ENCODE assay signal across 8 cellular contexts in the genomic region with DNA sequence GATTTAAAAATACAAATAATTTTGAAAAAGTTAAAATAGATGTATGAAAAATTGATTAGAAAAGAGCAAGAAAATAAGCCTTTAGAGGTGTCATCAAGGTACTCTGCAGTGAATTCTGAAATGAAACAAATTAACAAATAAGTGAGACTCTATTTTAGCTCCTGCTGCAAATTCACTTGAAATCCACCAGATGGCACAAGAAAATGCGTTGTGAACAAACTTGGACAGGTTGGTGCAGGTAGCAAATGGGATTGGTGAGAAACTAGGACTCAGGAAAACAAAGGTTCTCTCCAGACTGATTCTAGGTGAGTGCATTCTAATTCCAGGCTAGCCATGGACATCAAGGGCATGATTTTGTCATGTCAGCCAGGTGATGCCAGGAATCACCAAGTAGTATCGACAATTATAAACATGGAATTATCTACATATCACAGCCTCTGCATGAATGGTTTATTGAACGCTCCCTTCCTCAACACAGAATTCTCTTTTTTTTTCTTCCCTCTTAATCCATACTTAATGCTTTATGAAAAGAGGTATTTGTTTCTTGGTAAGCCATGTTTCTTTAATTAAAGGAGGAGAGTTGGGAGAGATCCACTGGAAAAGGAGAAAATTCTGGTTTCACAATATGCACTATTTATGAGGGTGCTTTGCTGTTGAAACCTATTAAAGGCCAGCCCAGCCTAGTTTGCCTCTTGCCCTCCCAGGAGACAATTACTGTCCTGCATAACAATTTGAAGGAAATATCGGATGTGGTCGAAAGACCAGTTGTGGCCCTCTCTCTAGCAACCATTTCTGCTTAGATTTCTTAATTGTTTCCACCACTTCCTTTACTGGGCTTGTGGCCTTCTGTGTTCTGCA.
DNase-seq lines count a peak whose midpoint lies in the region; ATAC-seq and TF ChIP-seq lines count a peak whose summit lies in the region.

No MANE protein-coding gene starts in this region.

- H3K4me2 ChIP-seq in SK-N-SH (no peak overlapping the region), smooth muscle cell (no peak overlapping the region)

- no peak for ATAC-seq in GM19023 (IDR thresholded peaks at IDR 0.05; ENCODE audit: unreplicated experiment)
- ATAC-seq in GM18498 (IDR thresholded peaks at IDR 0.05; ENCODE audit: unreplicated experiment) = no peak
- ATAC-seq in HG02973 (IDR thresholded peaks at IDR 0.05; ENCODE audit: unreplicated experiment) = no peak

- H3K4me1 Mint-ChIP-seq in Calu3 (ENCODE audit: low read depth, unreplicated experiment) (no peaks in the 10 kb centered on the region), HFFc6 (ENCODE audit: low read depth) (peaks cover 6% of the 10 kb centered on the region)

- H3K27me3 Mint-ChIP-seq in Calu3 (ENCODE audit: unreplicated experiment) = no peaks in the 10 kb centered on the region
- no peaks in the 10 kb centered on the region; the same call in none of the 2 replicates for H3K27me3 Mint-ChIP-seq in HFFc6 (ENCODE audit: insufficient read depth)

- no TSS peak for BruUV-seq in Calu3 (replicated peaks; lab: Mats Ljungman, UMichigan)

- no peak overlapping the region for H3K4me3 ChIP-seq in SK-N-SH (ENCODE audit: low read depth in 2 of 2, low read length in 1 of 2)
- no peak overlapping the region for H3K4me3 ChIP-seq in smooth muscle cell

- intact Hi-C loops in Calu3 (cut with micrococcal nuclease; ENCODE audit: unreplicated experiment) = loop anchor here (2.0 to 5.0 kb wide), 6 partner anchors 55 to 665 kb away; partner anchors contain the start of gene EGR2

- H3K4me3 Mint-ChIP-seq in Calu3 (ENCODE audit: low read depth, unreplicated experiment) (no peak overlapping the region), HFFc6 (no peak overlapping the region)

- H3K36me3 ChIP-seq in SK-N-SH (replicated peaks in 1 of 2; ENCODE audit: control insufficient read depth in 1 of 2, insufficient read depth in 2 of 2, low read length in 1 of 2) = no peaks in the 10 kb centered on the region
- H3K36me3 ChIP-seq in smooth muscle cell (ENCODE audit: low read depth) = no peaks in the 10 kb centered on the region

- peak; percentile 33 for DNase-seq in Calu3
- DNase-seq in HFFc6 = peak; percentile 9
- no peak for DNase-seq in SK-N-SH
- peak; percentile 10 for DNase-seq in germinal center (ENCODE audit: low spot score)
- no peak for DNase-seq in smooth muscle cell (lab: John Stamatoyannopoulos, UW; ENCODE audit: unreplicated experiment)

- H3K27ac Mint-ChIP-seq in Calu3 (ENCODE audit: unreplicated experiment) (no peak overlapping the region), HFFc6 (no peak overlapping the region)

- H3K9me3 ChIP-seq in SK-N-SH (no peaks in the 10 kb centered on the region), smooth muscle cell (replicated peaks; ENCODE audit: low read depth) (no peaks in the 10 kb centered on the region)

- H2AFZ ChIP-seq in SK-N-SH (ENCODE audit: low read depth) (no peak overlapping the region), smooth muscle cell (ENCODE audit: low read depth) (no peak overlapping the region)

- peak; percentile 56 for TF ChIP-seq RAD21 in SK-N-SH (IDR thresholded peaks at IDR 0.05; ENCODE audit: low read length)

- 77% methylated on average over 5 of the region's 5 CpGs for WGBS in SK-N-SH (ENCODE audit: low lambda C conversion rate)
- WGBS in smooth muscle cell (ENCODE audit: low lambda C conversion rate) = 71% methylated on average over 5 of the region's 5 CpGs

- no peaks in the 10 kb centered on the region for H3K36me3 Mint-ChIP-seq in Calu3 (ENCODE audit: insufficient read depth, unreplicated experiment)
- H3K36me3 Mint-ChIP-seq in HFFc6 (ENCODE audit: low read depth) = no peaks in the 10 kb centered on the region

- no peak overlapping the region for H3K27ac ChIP-seq in SK-N-SH (ENCODE audit: low read depth in 2 of 2, low read length in 1 of 2)
- H3K27ac ChIP-seq in smooth muscle cell (ENCODE audit: low read depth) = no peak overlapping the region

- H4K20me1 ChIP-seq in SK-N-SH (ENCODE audit: insufficient read depth) (no peaks in the 10 kb centered on the region), smooth muscle cell (ENCODE audit: low read depth) (no peaks in the 10 kb centered on the region)

- TF ChIP-seq CTCF in Calu3 (IDR thresholded peaks at IDR 0.05; ENCODE audit: unreplicated experiment) (peak; percentile 57), HFFc6 (IDR thresholded peaks at IDR 0.05) (peak; percentile 79), SK-N-SH (IDR thresholded peaks at IDR 0.05) (peak; percentile 65), smooth muscle cell (IDR thresholded peaks at IDR 0.05; ENCODE audit: borderline replicate concordance, insufficient read depth, poor library complexity, severe bottlenecking) (peak; percentile 63)

- TF ChIP-seq EP300 in SK-N-SH (IDR thresholded peaks at IDR 0.05; ENCODE audit: borderline replicate concordance in 1 of 2, low read depth in 1 of 2, low read length in 1 of 2) = no peak

- CTCF ChIA-PET in Calu3 (lab: Charles Lee) = interaction anchor here (0.6 to 1.2 kb wide), 6 partner anchors 13 to 592 kb away, joined by 3 read pairs; no protein-coding TSS in a partner anchor
- CTCF ChIA-PET in SK-N-SH (lab: Yijun Ruan, JAX) = interaction anchor here (0.6 to 1.5 kb wide), 7 partner anchors 9 to 1328 kb away, joined by 3 to 6 read pairs (median 4); no protein-coding TSS in a partner anchor

- H3K4me1 ChIP-seq in SK-N-SH (ENCODE audit: control insufficient read depth in 1 of 2, insufficient read depth in 2 of 2, low read depth in 1 of 2, low read length in 1 of 2) = no peaks in the 10 kb centered on the region
- H3K4me1 ChIP-seq in smooth muscle cell (ENCODE audit: low read depth) = no peaks in the 10 kb centered on the region

- H3K79me2 ChIP-seq in SK-N-SH (ENCODE audit: insufficient read depth) (no peaks in the 10 kb centered on the region), smooth muscle cell (ENCODE audit: low read depth) (no peaks in the 10 kb centered on the region)

- H3K9me3 Mint-ChIP-seq in Calu3 (ENCODE audit: low read depth, unreplicated experiment) = no peaks in the 10 kb centered on the region
- no peaks in the 10 kb centered on the region for H3K9me3 Mint-ChIP-seq in HFFc6

- no peaks in the 10 kb centered on the region for H3K9me2 ChIP-seq in SK-N-SH

- H3K9ac ChIP-seq in SK-N-SH = no peak overlapping the region
- H3K9ac ChIP-seq in smooth muscle cell (ENCODE audit: low read depth) = no peak overlapping the region

- no peaks in the 10 kb centered on the region for H3K27me3 ChIP-seq in SK-N-SH (ENCODE audit: insufficient read depth)
- H3K27me3 ChIP-seq in smooth muscle cell (ENCODE audit: low read depth) = no peaks in the 10 kb centered on the region

- H3F3A ChIP-seq in SK-N-SH (replicated peaks; ENCODE audit: insufficient read depth) (no peaks in the 10 kb centered on the region), smooth muscle cell (ENCODE audit: low read depth) (no peaks in the 10 kb centered on the region)

- POLR2A ChIA-PET in SK-N-SH (lab: Yijun Ruan, JAX) = no interaction called here

TF ChIP-seq in SK-N-SH, 30 proteins besides CTCF, POLR2A, EP300 and RAD21:
- TF ChIP-seq RXRA (IDR thresholded peaks at IDR 0.05; ENCODE audit: borderline replicate concordance, low read depth) (no peak), SMC3 (IDR thresholded peaks at IDR 0.05; ENCODE audit: low read depth, low read length) (peak; percentile 44)

Comparison
In these comparisons a context has a peak if more than half of its experiments do, and no peak if none do; other contexts are left out.
1. DNase-seq: peak in Calu3 (single experiment), HFFc6 (single experiment) and germinal center (single experiment); none in SK-N-SH (single experiment) and smooth muscle cell (single experiment).
2. Peak in every context shown above with its lines, with median percentiles within 50 percentile points of each other: CTCF ChIP-seq.